Comparison of ENCODE assay signal across 9 cellular contexts in the genomic region with DNA sequence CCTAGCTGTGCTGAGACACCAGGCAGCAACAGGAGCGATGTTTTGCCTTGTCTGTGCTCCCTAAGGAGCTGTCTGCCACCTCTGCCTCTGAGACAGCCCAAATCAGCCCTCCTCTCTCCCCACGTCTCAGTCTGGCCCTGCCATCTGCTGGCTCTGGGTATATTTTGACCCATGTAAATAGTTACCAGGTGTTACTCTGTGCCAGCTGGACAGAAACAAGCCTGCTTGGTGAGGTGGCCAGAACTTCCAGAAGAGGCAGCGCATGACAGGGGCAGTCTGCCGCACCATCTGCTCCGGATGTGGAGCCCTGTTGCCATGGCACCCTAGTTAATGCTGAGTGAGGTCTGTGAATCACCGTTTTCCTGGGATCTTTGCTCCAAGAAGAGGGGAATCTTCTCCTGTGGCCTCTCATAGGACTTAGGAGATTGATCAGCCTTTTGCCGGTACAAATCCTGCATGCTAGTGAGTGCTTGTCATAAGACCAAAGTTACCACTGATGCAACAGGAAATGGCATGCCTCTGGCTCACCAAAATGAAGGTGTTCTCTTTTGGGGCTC. TPM values are rescaled to one million over a fixed set of nuclear protein-coding genes. Genes with fewer than 3 reads are reported as not detected.
DNase-seq lines count a peak whose midpoint lies in the region; ATAC-seq and TF ChIP-seq lines count a peak whose summit lies in the region.
"Had no signal": no experiment of that assay in that cellular context is flagged by ENCODE, and none has a peak within 500 bp of the region (broad histone marks: within the 10 kb centered on the region; RNA-seq: fewer than 3 reads in every experiment).

No MANE protein-coding gene starts in this region.

- TF ChIP-seq CTCF in activated CD8-positive, alpha-beta T cell treated with anti-CD3 and anti-CD28 coated beads for 36 hours (IDR thresholded peaks at IDR 0.05) = no peak

- H3K27ac Mint-ChIP-seq in activated CD8-positive, alpha-beta T cell treated with anti-CD3 and anti-CD28 coated beads for 36 hours = peak overlapping the region; percentile 56

- intact Hi-C loops in activated CD8-positive, alpha-beta T cell treated with anti-CD3 and anti-CD28 coated beads for 36 hours (cut with micrococcal nuclease) = no loop called here

- H3K4me3 Mint-ChIP-seq in activated CD8-positive, alpha-beta T cell treated with anti-CD3 and anti-CD28 coated beads for 36 hours = no peak overlapping the region

- POLR2A ChIA-PET in activated CD8-positive, alpha-beta T cell treated with anti-CD3 and anti-CD28 coated beads for 36 hours (lab: Charles Lee) = interaction anchor here (1.0 to 1.8 kb wide), 2 partner anchors 9 to 38 kb away, joined by 3 to 8 read pairs; a partner anchor contains a TSS

- peaks cover under 1% of the 10 kb centered on the region for H3K27me3 Mint-ChIP-seq in activated CD8-positive, alpha-beta T cell treated with anti-CD3 and anti-CD28 coated beads for 36 hours

- peaks cover 4% of the 10 kb centered on the region for H3K9me3 Mint-ChIP-seq in activated CD8-positive, alpha-beta T cell treated with anti-CD3 and anti-CD28 coated beads for 36 hours

- peaks cover 4% of the 10 kb centered on the region for H3K36me3 Mint-ChIP-seq in activated CD8-positive, alpha-beta T cell treated with anti-CD3 and anti-CD28 coated beads for 36 hours (ENCODE audit: low read depth)

- CTCF ChIA-PET in activated CD8-positive, alpha-beta T cell treated with anti-CD3 and anti-CD28 coated beads for 36 hours (lab: Charles Lee) = interaction anchor here (0.7 to 3.8 kb wide), 3 partner anchors 9 to 51 kb away, joined by 3 to 45 read pairs (median 23); a partner anchor contains a TSS

- peaks cover 37% of the 10 kb centered on the region for H3K4me1 Mint-ChIP-seq in activated CD8-positive, alpha-beta T cell treated with anti-CD3 and anti-CD28 coated beads for 36 hours (ENCODE audit: low read depth)

- DNase-seq in DMS153 treated with DMSO at 0.1 percent for 48 hours (lab: John Stamatoyannopoulos, UW; ENCODE audit: unreplicated experiment) (peak; percentile 82), NCI-H1436 treated with DMSO at 0.1 percent for 48 hours (lab: John Stamatoyannopoulos, UW) (peak; percentile 3), foreskin melanocyte (peak; percentile 80), nucleus accumbens (lab: John Stamatoyannopoulos, UW) (peak in 33 of 56 donors; percentile 9 to 72 (median 50))
- DNase-seq in activated CD8-positive, alpha-beta T cell treated with anti-CD3 and anti-CD28 coated beads for 36 hours = peak; percentile 48
- no peak for DNase-seq in activated CD4-positive, alpha-beta T cell treated with anti-CD3 and anti-CD28 coated beads, Interleukin-2, amount 50 U/mL, for 48 hours

- peak; percentile 50 for ATAC-seq in activated CD8-positive, alpha-beta T cell treated with anti-CD3 and anti-CD28 coated beads for 36 hours
- ATAC-seq in HG03457 (IDR thresholded peaks at IDR 0.05; ENCODE audit: unreplicated experiment) = no peak
- ATAC-seq in HG03342 (IDR thresholded peaks at IDR 0.05; ENCODE audit: unreplicated experiment) = no peak
- ATAC-seq: HCT116 had no signal

RNA-seq across cellular contexts. Expression of a gene that starts 31.8 kb away (rescaled TPM):
- 1 to 10 TPM; 1.8 to 2.7 TPM for total RNA-seq in activated CD8-positive, alpha-beta T cell treated with anti-CD3 and anti-CD28 coated beads for 36 hours

RNA-seq across cellular contexts. Expression of a gene that starts 37.5 kb away (rescaled TPM):
- total RNA-seq in activated CD8-positive, alpha-beta T cell treated with anti-CD3 and anti-CD28 coated beads for 36 hours = 10 to 100 TPM; 18.3 to 18.9 TPM

RNA-seq across cellular contexts. Expression of a gene that starts 46.1 kb away (rescaled TPM):
- total RNA-seq in activated CD8-positive, alpha-beta T cell treated with anti-CD3 and anti-CD28 coated beads for 36 hours = 100 to 1,000 TPM; 179 to 189 TPM

RNA-seq across cellular contexts. Expression of a gene that starts 52.8 kb away (rescaled TPM):
- under 1 TPM; 0.27 to 0.38 TPM for total RNA-seq in activated CD8-positive, alpha-beta T cell treated with anti-CD3 and anti-CD28 coated beads for 36 hours

Comparison
In these comparisons a context has a peak if more than half of its experiments do, and no peak if none do; other contexts are left out.
1. DNase-seq: peak in DMS153 treated with DMSO at 0.1 percent for 48 hours (single experiment), NCI-H1436 treated with DMSO at 0.1 percent for 48 hours (single experiment), activated CD8-positive, alpha-beta T cell treated with anti-CD3 and anti-CD28 coated beads for 36 hours (single experiment), foreskin melanocyte (single experiment) and nucleus accumbens (33 of 56); none in activated CD4-positive, alpha-beta T cell treated with anti-CD3 and anti-CD28 coated beads, Interleukin-2, amount 50 U/mL, for 48 hours (0 of 2).